ENCODE assay signal across 15 cellular contexts in genomic region chr16:78240459-78241222, GRCh38.
DNase-seq lines count a peak whose midpoint lies in the region; ATAC-seq and TF ChIP-seq lines count a peak whose summit lies in the region.
"Had no signal": no experiment of that assay in that cellular context is flagged by ENCODE, and none has a peak within 500 bp of the region (broad histone marks: within the 10 kb centered on the region; RNA-seq: fewer than 3 reads in every experiment).

No MANE protein-coding gene starts in this region.

- H3K36me3 ChIP-seq in HUES48 (ENCODE audit: control insufficient read depth, insufficient read depth, low read length) (no peaks in the 10 kb centered on the region), mammary epithelial cell (ENCODE audit: insufficient read depth, low read length) (no peaks in the 10 kb centered on the region), stomach (no peaks in the 10 kb centered on the region)
- H3K36me3 ChIP-seq: Peyer's patch had no signal

- TF ChIP-seq POLR2A in stomach (IDR thresholded peaks at IDR 0.05) = no peak

- H3K9me3 ChIP-seq in HUES48 (ENCODE audit: control insufficient read depth, insufficient read depth, low read length) (no peaks in the 10 kb centered on the region), mammary epithelial cell (replicated peaks; ENCODE audit: insufficient read depth, low read length) (no peaks in the 10 kb centered on the region), stomach (no peaks in the 10 kb centered on the region)
- H3K9me3 ChIP-seq: Peyer's patch had no signal

- intact Hi-C loops in mammary epithelial cell (cut with micrococcal nuclease) = no loop called here
- intact Hi-C loops in stomach (cut with DNase I; ENCODE audit: low total_unique reads) = no loop called here

- H3K27ac ChIP-seq in HUES48 (ENCODE audit: low read depth, low read length) (peak overlapping the region; percentile 53), mammary epithelial cell (ENCODE audit: insufficient read depth, low read depth, low read length) (no peak overlapping the region), stomach (peak overlapping the region in 3 of 5 donors; percentile 19 to 76 (median 25))
- H3K27ac ChIP-seq: Peyer's patch had no signal

- CTCF ChIA-PET in mammary epithelial cell (lab: Charles Lee; ENCODE audit: low non-redundant PET) = no interaction called here

- H3K79me2 ChIP-seq in mammary epithelial cell (ENCODE audit: insufficient read depth, low read length) = no peaks in the 10 kb centered on the region

- H3K27me3 ChIP-seq in HUES48 (ENCODE audit: control insufficient read depth, insufficient read depth, low read length) (no peaks in the 10 kb centered on the region), mammary epithelial cell (ENCODE audit: insufficient read depth, low read length) (no peaks in the 10 kb centered on the region), stomach (no peaks in the 10 kb centered on the region)
- H3K27me3 ChIP-seq: Peyer's patch had no signal

- no peak for TF ChIP-seq EP300 in stomach (IDR thresholded peaks at IDR 0.05)

- no peak overlapping the region for H3K4me2 ChIP-seq in mammary epithelial cell (ENCODE audit: insufficient read depth, low read depth, low read length)

- TF ChIP-seq CTCF in mammary epithelial cell (conservative IDR thresholded peaks at IDR 0.05 in 1 of 2, IDR thresholded peaks at IDR 0.05 in 1 of 2; ENCODE audit: extremely low read depth in 1 of 2, insufficient read depth in 1 of 2, low read depth in 1 of 2, low read length in 2 of 2) = no peak
- TF ChIP-seq CTCF in stomach (IDR thresholded peaks at IDR 0.05) = peak in 1 of 7 experiments; percentile 10

- no peak overlapping the region for H2AFZ ChIP-seq in mammary epithelial cell (ENCODE audit: low read depth, low read length)

- BruUV-seq in mammary epithelial cell (replicated peaks; lab: Mats Ljungman, UMichigan) = no TSS peak

- H3K9ac ChIP-seq in HUES48 (ENCODE audit: low read depth, low read length) (no peak overlapping the region), mammary epithelial cell (ENCODE audit: insufficient read depth, low read length) (no peak overlapping the region)

- no peaks in the 10 kb centered on the region for H3K4me1 ChIP-seq in HUES48 (ENCODE audit: control insufficient read depth, insufficient read depth, low read length)
- H3K4me1 ChIP-seq in mammary epithelial cell (ENCODE audit: insufficient read depth, low read length) = no peaks in the 10 kb centered on the region
- H3K4me1 ChIP-seq in stomach = peaks cover 24 to 46% (median 39%) of the 10 kb centered on the region in 4 donors
- H3K4me1 ChIP-seq: Peyer's patch had no signal

- peak; percentile 84 for ATAC-seq in left lobe of liver
- ATAC-seq in GM19351 (IDR thresholded peaks at IDR 0.05; ENCODE audit: unreplicated experiment) = no peak
- no peak for ATAC-seq in HG02678 (IDR thresholded peaks at IDR 0.05; ENCODE audit: unreplicated experiment)
- ATAC-seq: stimulated activated naive CD8-positive, alpha-beta T cell treated with anti-CD3 and anti-CD28 coated beads, Interleukin-15, amount 100 ng/mL, for 72 hours had no signal

- DNase-seq in mammary epithelial cell (peak; percentile 23), left lobe of liver (ENCODE audit: low spot score) (peak; percentile 52), stomach (peak; percentile 65), NCI-H69 (lab: John Stamatoyannopoulos, UW) (no peak)
- DNase-seq: activated CD4-positive, CD25-positive, alpha-beta regulatory T cell; activated effector memory CD4-positive, alpha-beta T cell treated with anti-CD3 and anti-CD28 coated beads, Interleukin-2, amount 50 U/mL, for 16 hours; DMS 273 treated with DMSO at 0.1 percent for 48 hours; NCI-H187 treated with DMSO at 0.1 percent for 48 hours; NCI-H524; Peyer's patch; stimulated activated naive CD8-positive, alpha-beta T cell treated with anti-CD3 and anti-CD28 coated beads, Interleukin-15, amount 100 ng/mL, for 72 hours; SW 1271 had no signal

- dilution Hi-C loops in mammary epithelial cell (cut with HindIII; ENCODE audit: low sequenced_read_pairs) = no loop called here

- H3K4me3 ChIP-seq in HUES48 (ENCODE audit: low read depth, low read length) (no peak overlapping the region), mammary epithelial cell (replicated peaks in 1 of 3; ENCODE audit: insufficient read depth in 1 of 3, low read depth in 2 of 3, low read length in 3 of 3) (no peak overlapping the region), stomach (no peak overlapping the region)
- H3K4me3 ChIP-seq: Peyer's patch had no signal

- in situ Hi-C loops in mammary epithelial cell (cut with MboI; ENCODE audit: low sequenced_read_pairs in 2 of 2) = loop anchor here in 1 of 2 donors (5.0 kb wide), 1 partner anchor 118 kb away; no protein-coding TSS in a partner anchor

- 83% methylated on average over 13 of the region's 13 CpGs for WGBS in mammary epithelial cell (ENCODE audit: low coverage, missing lambda C conversion rate)
- WGBS in stomach, 5 donors = 56 to 69% (median 66%) methylated on average over 13 of the region's 13 CpGs

- no peaks in the 10 kb centered on the region for H4K20me1 ChIP-seq in mammary epithelial cell (ENCODE audit: insufficient read depth, low read length)
